Comparison of ENCODE assay signal across 17 cellular contexts in genomic region chr10:115173915-115174443, GRCh38.
A peak's percentile ranks its signal among the peaks of the same experiment; 100 is the strongest.
DNase-seq lines count a peak whose midpoint lies in the region; ATAC-seq and TF ChIP-seq lines count a peak whose summit lies in the region.
"Had no signal": no experiment of that assay in that cellular context is flagged by ENCODE, and none has a peak within 500 bp of the region (broad histone marks: within the 10 kb centered on the region; RNA-seq: fewer than 3 reads in every experiment).

No MANE protein-coding gene starts in this region.

- no peak overlapping the region for H4K8ac ChIP-seq in H9 (replicated peaks; ENCODE audit: insufficient read length, low read depth, low read length)

- H2BK12ac ChIP-seq in H9 (ENCODE audit: insufficient read length, low read depth, low read length), result no peak overlapping the region

- no peak overlapping the region for H3K4ac ChIP-seq in H9 (ENCODE audit: low read depth, low read length)

- no peak overlapping the region for H3K27ac ChIP-seq in GM23338 (ENCODE audit: low read depth)
- H3K27ac ChIP-seq in MM.1S (ENCODE audit: low read length), result no peak overlapping the region
- H3K27ac ChIP-seq in H9 (ENCODE audit: insufficient read length, low read depth, low read length), result no peak overlapping the region
- H3K27ac ChIP-seq: BLaER1, GM23248, HL-60 had no signal

- H2BK20ac ChIP-seq in H9 (ENCODE audit: low read depth, low read length, poor library complexity, severe bottlenecking), result no peak overlapping the region

- H2BK15ac ChIP-seq in H9 (ENCODE audit: low read depth, low read length), result no peak overlapping the region

- POLR2A ChIA-PET in WTC11 (lab: Charles Lee), result interaction anchor here (0.7 kb wide), 1 partner anchor 169 kb away, joined by 3 read pairs; no protein-coding TSS in a partner anchor

- no peak overlapping the region for H3K18ac ChIP-seq in H9 (ENCODE audit: insufficient read length, low read depth, low read length)

- H3K4me1 ChIP-seq in GM23338 (ENCODE audit: insufficient read depth), result no peaks in the 10 kb centered on the region
- peaks cover 5% of the 10 kb centered on the region; the same call in 1 of the 2 replicates for H3K4me1 ChIP-seq in MM.1S (ENCODE audit: low read length)
- H3K4me1 ChIP-seq in H9 (ENCODE audit: insufficient read depth, low read length), result no peaks in the 10 kb centered on the region
- H3K4me1 ChIP-seq: BLaER1 had no signal

- no peaks in the 10 kb centered on the region for H3K79me2 ChIP-seq in GM23338 (replicated peaks; ENCODE audit: insufficient read depth)
- no peaks in the 10 kb centered on the region for H3K79me2 ChIP-seq in MM.1S (ENCODE audit: low read length)
- H3K79me2 ChIP-seq in H9 (ENCODE audit: insufficient read depth, low read length), result no peaks in the 10 kb centered on the region

- H3K36me3 Mint-ChIP-seq in GM23338 (ENCODE audit: low read depth) (no peaks in the 10 kb centered on the region), WTC11 (no peaks in the 10 kb centered on the region), progenitor cell of endocrine pancreas (ENCODE audit: insufficient read depth) (no peaks in the 10 kb centered on the region), H9 (ENCODE audit: insufficient read depth in 1 of 3, low read depth in 3 of 3) (no peaks in the 10 kb centered on the region)
- H3K36me3 Mint-ChIP-seq: CD14-positive monocyte; CD4-positive, alpha-beta memory T cell had no signal

- no peak overlapping the region for H2BK120ac ChIP-seq in H9 (ENCODE audit: low read depth, low read length, poor library complexity, severe bottlenecking)

- H3K23ac ChIP-seq in H9 (ENCODE audit: insufficient read length, low read depth, low read length), result no peak overlapping the region

- TF ChIP-seq CTCF in GM23338 (conservative IDR thresholded peaks at IDR 0.05; ENCODE audit: low read depth in 2 of 2) (no peak), MM.1S (IDR thresholded peaks at IDR 0.05; ENCODE audit: low read length) (no peak), WTC11 (IDR thresholded peaks at IDR 0.05) (no peak), progenitor cell of endocrine pancreas (IDR thresholded peaks at IDR 0.05; ENCODE audit: unreplicated experiment) (no peak), H9 (conservative IDR thresholded peaks at IDR 0.05) (no peak)

- no peak overlapping the region for H3K4me3 Mint-ChIP-seq in GM23338
- H3K4me3 Mint-ChIP-seq in WTC11, result no peak overlapping the region
- H3K4me3 Mint-ChIP-seq in progenitor cell of endocrine pancreas (ENCODE audit: low read depth), result no peak overlapping the region
- no peak overlapping the region for H3K4me3 Mint-ChIP-seq in H9
- H3K4me3 Mint-ChIP-seq: CD14-positive monocyte; CD4-positive, alpha-beta memory T cell had no signal

- no peak overlapping the region for H2BK5ac ChIP-seq in H9 (ENCODE audit: insufficient read length, low read length)

- H3K4me3 ChIP-seq in GM23338 (no peak overlapping the region), MM.1S (ENCODE audit: low read length) (peak overlapping the region; percentile 44)
- H3K4me3 ChIP-seq: BLaER1, GM12878, GM23248 had no signal

- H4K20me1 ChIP-seq in GM23338 (replicated peaks; ENCODE audit: insufficient read depth) (no peaks in the 10 kb centered on the region), MM.1S (ENCODE audit: insufficient read depth, low read length) (no peaks in the 10 kb centered on the region), H9 (ENCODE audit: control insufficient read depth, insufficient read depth, insufficient read length) (no peaks in the 10 kb centered on the region)
- H4K20me1 ChIP-seq: BLaER1 had no signal

- no peaks in the 10 kb centered on the region for H3K79me1 ChIP-seq in H9 (ENCODE audit: insufficient read depth, low read depth, low read length, poor library complexity, severe bottlenecking)

- no peaks in the 10 kb centered on the region for H3K27me3 ChIP-seq in GM23338 (ENCODE audit: insufficient read depth)
- H3K27me3 ChIP-seq in MM.1S (replicated peaks; ENCODE audit: insufficient read depth, low read length), result no peaks in the 10 kb centered on the region
- no peaks in the 10 kb centered on the region for H3K27me3 ChIP-seq in H9 (ENCODE audit: insufficient read depth, low read length)
- H3K27me3 ChIP-seq: BLaER1 had no signal

- no peak overlapping the region for H4K91ac ChIP-seq in H9 (ENCODE audit: insufficient read length, low read depth, low read length)

- no peaks in the 10 kb centered on the region for H3K23me2 ChIP-seq in H9 (ENCODE audit: insufficient read length, low read depth, low read length, poor library complexity, severe bottlenecking)

- no peak overlapping the region for H4K5ac ChIP-seq in H9 (ENCODE audit: insufficient read length, low read depth, low read length)

- no peaks in the 10 kb centered on the region for H3K9me3 ChIP-seq in MM.1S (replicated peaks; ENCODE audit: insufficient read depth, low read length)
- H3K9me3 ChIP-seq in H9 (ENCODE audit: control insufficient read depth, low read depth, low read length), result no peaks in the 10 kb centered on the region
- H3K9me3 ChIP-seq: BLaER1 had no signal

- H3K27me3 Mint-ChIP-seq in GM23338 (ENCODE audit: insufficient read depth, low read depth, poor library complexity) (no peaks in the 10 kb centered on the region), WTC11 (ENCODE audit: low read depth) (no peaks in the 10 kb centered on the region), progenitor cell of endocrine pancreas (no peaks in the 10 kb centered on the region), H9 (ENCODE audit: low read depth) (no peaks in the 10 kb centered on the region)

- no CpG with 5 or more reads among the region's 3 CpGs for WGBS in H9 (ENCODE audit: extremely low coverage, insufficient read length, low lambda C conversion rate)

- no peak for ATAC-seq in GM23338
- no peak for ATAC-seq in WTC11
- ATAC-seq: GM12878 had no signal

- H3K9me2 ChIP-seq in GM23338 (ENCODE audit: insufficient read depth) (no peaks in the 10 kb centered on the region), MM.1S (replicated peaks; ENCODE audit: insufficient read depth, low read length) (no peaks in the 10 kb centered on the region)

- H3K9ac ChIP-seq in MM.1S (ENCODE audit: low read length) (peak overlapping the region; percentile 30; the same call in 1 of the 2 replicates), H9 (ENCODE audit: extremely low read depth, insufficient read length, low read length) (no peak overlapping the region)
- H3K9ac ChIP-seq: BLaER1, GM23248 had no signal

- no peak overlapping the region for H3T11ph ChIP-seq in H9 (ENCODE audit: low read length)

- H2AK5ac ChIP-seq in H9 (ENCODE audit: insufficient read length, low read length), result no peak overlapping the region

- H3K56ac ChIP-seq in H9 (ENCODE audit: insufficient read length, low read depth, low read length), result no peak overlapping the region

- H3F3A ChIP-seq in GM23338 (replicated peaks; ENCODE audit: low read depth), result no peaks in the 10 kb centered on the region
- no peaks in the 10 kb centered on the region for H3F3A ChIP-seq in MM.1S (ENCODE audit: insufficient read depth, low read length)

- H3K36me3 ChIP-seq in GM23338 (ENCODE audit: insufficient read depth) (no peaks in the 10 kb centered on the region), MM.1S (replicated peaks; ENCODE audit: insufficient read depth, low read length) (no peaks in the 10 kb centered on the region)
- H3K36me3 ChIP-seq: BLaER1 had no signal

- H3K9me3 Mint-ChIP-seq in GM23338, result no peaks in the 10 kb centered on the region
- H3K9me3 Mint-ChIP-seq in WTC11, result no peaks in the 10 kb centered on the region
- no peaks in the 10 kb centered on the region for H3K9me3 Mint-ChIP-seq in progenitor cell of endocrine pancreas (ENCODE audit: low read depth)
- no peaks in the 10 kb centered on the region for H3K9me3 Mint-ChIP-seq in H9
- H3K9me3 Mint-ChIP-seq: CD14-positive monocyte had no signal

- H3K4me2 ChIP-seq in GM23338 (no peak overlapping the region), MM.1S (ENCODE audit: low read depth, low read length) (peak overlapping the region; percentile 73), H9 (ENCODE audit: insufficient read depth, insufficient read length, low read length) (no peak overlapping the region)
- H3K4me2 ChIP-seq: BLaER1 had no signal

- CTCF ChIA-PET in WTC11 (lab: Charles Lee), result interaction anchor here (0.7 kb wide), 1 partner anchor 247 kb away, joined by 3 read pairs; no protein-coding TSS in a partner anchor

- H3K14ac ChIP-seq in H9 (ENCODE audit: insufficient read depth, low read length), result no peak overlapping the region

- no peak overlapping the region for H2AFZ ChIP-seq in GM23338
- peak overlapping the region; percentile 25; the same call in 1 of the 2 replicates for H2AFZ ChIP-seq in MM.1S (ENCODE audit: low read length)
- H2AFZ ChIP-seq in H9 (ENCODE audit: low read length), result no peak overlapping the region
- H2AFZ ChIP-seq: GM23248 had no signal

- peaks cover 3% of the 10 kb centered on the region; the same call in 1 of the 3 replicates for H3K4me1 Mint-ChIP-seq in GM23338
- no peaks in the 10 kb centered on the region for H3K4me1 Mint-ChIP-seq in WTC11
- H3K4me1 Mint-ChIP-seq in progenitor cell of endocrine pancreas (ENCODE audit: low read depth), result no peaks in the 10 kb centered on the region
- peaks cover 5 to 6% of the 10 kb centered on the region in 2 experiments for H3K4me1 Mint-ChIP-seq in H9

- peak overlapping the region; percentile 11; the same call in 1 of the 2 replicates for H3K27ac Mint-ChIP-seq in GM23338
- H3K27ac Mint-ChIP-seq in WTC11, result peak overlapping the region; percentile 10; the same call in 1 of the 2 replicates
- no peak overlapping the region for H3K27ac Mint-ChIP-seq in progenitor cell of endocrine pancreas
- H3K27ac Mint-ChIP-seq in H9, result peak overlapping the region in 1 of 3 experiments; percentile 10; a peak in 1 of 7 replicates
- H3K27ac Mint-ChIP-seq: CD14-positive monocyte; CD4-positive, alpha-beta memory T cell had no signal

- DNase-seq in GM23338 (ENCODE audit: low spot score) (no peak), MM.1S (peak; percentile 78), WTC11 (ENCODE audit: low spot score) (no peak), progenitor cell of endocrine pancreas (ENCODE audit: low spot score, unreplicated experiment) (no peak), H9 (no peak), DMS79 treated with DMSO at 0.1 percent for 48 hours (lab: John Stamatoyannopoulos, UW) (no peak)
- no peak for DNase-seq in stimulated activated CD4-positive, alpha-beta T cell treated with anti-CD3 and anti-CD28 coated beads, Interleukin-15, amount 100 ng/mL, for 24 hours
- DNase-seq: CD4-positive, alpha-beta memory T cell; DMS153; DMS79; GF-D8; GM23248; H7 had no signal

TF ChIP-seq in GM23338, 12 proteins besides CTCF, POLR2A, EP300 and RAD21 (continues in another document):
- TF ChIP-seq JUNB (IDR thresholded peaks at IDR 0.05; ENCODE audit: unreplicated experiment) (no peak), POLR2AphosphoS5 (IDR thresholded peaks at IDR 0.05; ENCODE audit: low read depth) (no peak), EZH2 (IDR thresholded peaks at IDR 0.05; ENCODE audit: low read depth, unreplicated experiment) (no peak), ZNF331 (CRISPR knock-in tag; IDR thresholded peaks at IDR 0.05; ENCODE audit: low read depth) (no peak)

TF ChIP-seq in WTC11, 78 proteins besides CTCF, POLR2A, EP300 and RAD21 (continues in another document):
- TF ChIP-seq ZNF263 (CRISPR knock-in tag; IDR thresholded peaks at IDR 0.05; ENCODE audit: low read depth) (no peak), MAX (CRISPR knock-in tag; IDR thresholded peaks at IDR 0.05) (no peak)
